ENCODE assay signal across 16 cellular contexts in genomic region chr10:14296081-14296709, GRCh38. TPM values are rescaled to one million over a fixed set of nuclear protein-coding genes. Genes with fewer than 3 reads are reported as not detected.
DNase-seq lines count a peak whose midpoint lies in the region; ATAC-seq and TF ChIP-seq lines count a peak whose summit lies in the region.
"Had no signal": no experiment of that assay in that cellular context is flagged by ENCODE, and none has a peak within 500 bp of the region (broad histone marks: within the 10 kb centered on the region; RNA-seq: fewer than 3 reads in every experiment).

No MANE protein-coding gene starts in this region.

- peaks cover 16% of the 10 kb centered on the region for H3K4me1 Mint-ChIP-seq in type B pancreatic cell (ENCODE audit: unreplicated experiment)
- H3K4me1 Mint-ChIP-seq in HFFc6 (ENCODE audit: low read depth): no peaks in the 10 kb centered on the region
- H3K4me1 Mint-ChIP-seq in T-helper 17 cell: no peaks in the 10 kb centered on the region

- intact Hi-C loops in left ventricle myocardium superior (cut with micrococcal nuclease): no loop called here
- intact Hi-C loops in Right ventricle myocardium inferior (cut with DNase I): no loop called here

- H3K36me3 Mint-ChIP-seq in type B pancreatic cell (no peaks in the 10 kb centered on the region), HFFc6 (ENCODE audit: low read depth) (no peaks in the 10 kb centered on the region), T-helper 17 cell (ENCODE audit: low read depth) (peaks cover 3% of the 10 kb centered on the region)

- TF ChIP-seq CTCF in type B pancreatic cell (conservative IDR thresholded peaks at IDR 0.05): no peak
- no peak for TF ChIP-seq CTCF in HFFc6 (IDR thresholded peaks at IDR 0.05)

- H3K9me3 Mint-ChIP-seq in type B pancreatic cell: peaks cover 10% of the 10 kb centered on the region
- peaks cover 7% of the 10 kb centered on the region; the same call in 1 of the 2 replicates for H3K9me3 Mint-ChIP-seq in HFFc6

- H3K27ac Mint-ChIP-seq in type B pancreatic cell: peak overlapping the region; percentile 1
- no peak overlapping the region for H3K27ac Mint-ChIP-seq in HFFc6
- no peak overlapping the region for H3K27ac Mint-ChIP-seq in T-helper 17 cell

- H3K4me3 Mint-ChIP-seq in type B pancreatic cell: no peak overlapping the region
- no peak overlapping the region for H3K4me3 Mint-ChIP-seq in HFFc6
- no peak overlapping the region for H3K4me3 Mint-ChIP-seq in T-helper 17 cell

- no peaks in the 10 kb centered on the region for H3K9me3 ChIP-seq in T-helper 17 cell (ENCODE audit: control insufficient read depth, low read length, poor library complexity, severe bottlenecking)

- DNase-seq in left ventricle myocardium superior: no peak
- DNase-seq in Right ventricle myocardium inferior (ENCODE audit: missing footprints): no peak
- peak; percentile 11 for DNase-seq in brain pericyte (ENCODE audit: low read depth, low spot score)
- DNase-seq in left kidney (ENCODE audit: low read depth, low spot score): peak; percentile 39
- no peak for DNase-seq in type B pancreatic cell (ENCODE audit: extremely low spot score, unreplicated experiment)
- no peak for DNase-seq in DMS 273 (lab: John Stamatoyannopoulos, UW; ENCODE audit: unreplicated experiment)
- no peak for DNase-seq in HFFc6
- no peak for DNase-seq in T-helper 17 cell
- DNase-seq: activated CD4-positive, alpha-beta T cell treated with anti-CD3 and anti-CD28 coated beads for 4 hours; activated naive CD4-positive, alpha-beta T cell treated with Interleukin-2 at 50 U/mL for 16 hours; GF-D8; GOT3; KG1; NCI-H1092 treated with DMSO at 0.1 percent for 48 hours; SHP77; T-helper 9 cell had no signal

- peak; percentile 52 for ATAC-seq in left ventricle myocardium superior
- ATAC-seq in Right ventricle myocardium inferior: no peak
- ATAC-seq in T-helper 17 cell: no peak

- H3K27me3 Mint-ChIP-seq in type B pancreatic cell (no peaks in the 10 kb centered on the region), HFFc6 (ENCODE audit: insufficient read depth) (peaks cover 33% of the 10 kb centered on the region), T-helper 17 cell (no peaks in the 10 kb centered on the region)

RNA-seq across cellular contexts. Expression of gene FRMD4A, which starts 34.5 kb away (rescaled TPM):
- total RNA-seq in left ventricle myocardium superior: 43.3 TPM
- total RNA-seq in Right ventricle myocardium inferior: 42.3 TPM
- 37.8 and 88.9 TPM in 2 replicates for total RNA-seq in type B pancreatic cell (ENCODE audit: low replicate concordance)
- total RNA-seq in HFFc6 (2021; fragmentation: NEBNext Ultra II Directional; extraction: Animal tissue kit (Norgen Biotek cat#: 25700)): 100 to 1,000 TPM in 2 of 6 experiments, 10 to 100 TPM in 4; 76.7 to 117 (median 92.3) TPM
- total RNA-seq in T-helper 17 cell: 1 to 10 TPM; 1.3 to 2.7 TPM

Comparison
In these comparisons a context has a peak if more than half of its experiments do, and no peak if none do; other contexts are left out.
1. DNase-seq: peak in brain pericyte (single experiment) and left kidney (single experiment); none in left ventricle myocardium superior (single experiment), Right ventricle myocardium inferior (single experiment), type B pancreatic cell (single experiment), DMS 273 (single experiment), HFFc6 (single experiment) and T-helper 17 cell (0 of 3).
2. RNA of gene FRMD4A, which starts 34.5 kb away (total RNA-seq): 76.7 to 117 TPM in HFFc6, 37.8 to 88.9 TPM in type B pancreatic cell, 43.3 TPM in left ventricle myocardium superior (single experiment) and 42.3 TPM in Right ventricle myocardium inferior (single experiment); 1.3 to 2.7 TPM in T-helper 17 cell; every median in the first group is over 10 times any median in the second.